ENCODE assay signal across 30 cellular contexts in the genomic region with DNA sequence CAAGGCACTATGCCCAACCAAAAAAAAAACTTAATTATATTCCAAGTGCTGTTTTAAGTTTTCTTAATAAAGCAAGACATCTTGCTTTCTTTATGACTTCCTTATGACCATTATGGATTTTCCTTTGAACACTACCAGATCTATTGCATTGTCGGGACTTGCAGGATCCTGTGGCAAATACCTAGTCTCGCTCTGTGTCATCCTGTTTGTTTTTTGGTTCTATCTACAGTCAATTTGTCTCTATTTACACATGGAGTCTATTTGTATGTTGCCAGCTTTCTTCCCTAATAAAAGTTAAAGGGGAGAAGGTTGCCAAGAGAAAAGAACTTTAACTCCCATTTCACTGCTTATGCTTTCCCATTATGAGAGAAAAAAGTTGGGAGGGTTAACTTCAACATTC. TPM values are rescaled to one million over a fixed set of nuclear protein-coding genes. Genes with fewer than 3 reads are reported as not detected.
A peak's percentile ranks its signal among the peaks of the same experiment; 100 is the strongest.
DNase-seq lines count a peak whose midpoint lies in the region; ATAC-seq, FAIRE-seq and TF ChIP-seq lines count a peak whose summit lies in the region.
"Had no signal": no experiment of that assay in that cellular context is flagged by ENCODE, and none has a peak within 500 bp of the region (broad histone marks: within the 10 kb centered on the region; RNA-seq: fewer than 3 reads in every experiment).

No MANE protein-coding gene starts in this region.

- peaks cover 79% of the 10 kb centered on the region for H3K36me3 Mint-ChIP-seq in stimulated activated naive CD8-positive, alpha-beta T cell treated with anti-CD3 and anti-CD28 coated beads, Interleukin-15, Interleukin-2, amounts not matched to agents 100 ng/mL and 50 ng/mL, for 24 hours (ENCODE audit: low read depth)
- peaks cover 56% of the 10 kb centered on the region for H3K36me3 Mint-ChIP-seq in T-cell

- POLR2A ChIA-PET in T-cell (lab: Charles Lee): no interaction called here

- peaks cover 5% of the 10 kb centered on the region for H3K36me3 ChIP-seq in bronchial epithelial cell (ENCODE audit: control insufficient read depth, insufficient read depth, low read length)

- no peak for FAIRE-seq in bronchial epithelial cell (lab: Jason Lieb, UNC)
- FAIRE-seq: endothelial cell of umbilical vein had no signal

- CTCF ChIA-PET in T-cell (lab: Charles Lee): interaction anchor here in 1 of 2 donors (0.6 kb wide), 1 partner anchor 18 kb away, joined by 3 read pairs; no protein-coding TSS in a partner anchor

- peaks cover 47% of the 10 kb centered on the region for H3K4me1 Mint-ChIP-seq in stimulated activated naive CD8-positive, alpha-beta T cell treated with anti-CD3 and anti-CD28 coated beads, Interleukin-15, Interleukin-2, amounts not matched to agents 100 ng/mL and 50 ng/mL, for 24 hours (ENCODE audit: low read depth)
- H3K4me1 Mint-ChIP-seq in T-cell: peaks cover 32 to 67% (median 59%) of the 10 kb centered on the region in 3 donors

- no peak overlapping the region for H3K4me3 ChIP-seq in bronchial epithelial cell (ENCODE audit: low read depth, low read length)
- H3K4me3 ChIP-seq: BLaER1, mucosa of descending colon, Peyer's patch, sigmoid colon, thyroid gland had no signal

- H3K27ac Mint-ChIP-seq in stimulated activated naive CD8-positive, alpha-beta T cell treated with anti-CD3 and anti-CD28 coated beads, Interleukin-15, Interleukin-2, amounts not matched to agents 100 ng/mL and 50 ng/mL, for 24 hours: peak overlapping the region; percentile 18
- peak overlapping the region; percentile 34 to 37 for H3K27ac Mint-ChIP-seq in T-cell
- H3K27ac Mint-ChIP-seq: natural killer cell treated with Interleukin-12 subunit alpha and Interleukin-12 subunit beta and Interleukin-15 and Interleukin-18, amount 100 ng/mL, for 72 hours had no signal

- no peaks in the 10 kb centered on the region for H3K9me3 Mint-ChIP-seq in stimulated activated naive CD8-positive, alpha-beta T cell treated with anti-CD3 and anti-CD28 coated beads, Interleukin-15, Interleukin-2, amounts not matched to agents 100 ng/mL and 50 ng/mL, for 24 hours
- no peaks in the 10 kb centered on the region for H3K9me3 Mint-ChIP-seq in T-cell
- H3K9me3 Mint-ChIP-seq: brain; natural killer cell treated with Interleukin-12 subunit alpha and Interleukin-12 subunit beta and Interleukin-15 and Interleukin-18, amount 100 ng/mL, for 72 hours had no signal

- DNase-seq in stimulated activated naive CD8-positive, alpha-beta T cell treated with anti-CD3 and anti-CD28 coated beads, Interleukin-15, Interleukin-2, amounts not matched to agents 100 U/mL and 50 U/mL, for 24 hours: no peak
- DNase-seq in T-cell (no peak), bronchial epithelial cell (ENCODE audit: low read depth) (peak; percentile 63)
- DNase-seq: activated CD4-positive, alpha-beta T cell treated with anti-CD3 and anti-CD28 coated beads, Interleukin-2, amount 50 U/mL, for 4 hours; activated gamma-delta T cell; amniotic stem cell; DMS79; GF-D8; left colon; mammary epithelial cell; mucosa of descending colon; NCI-H1092; NCI-H1694 treated with DMSO at 0.1 percent for 48 hours; NCI-H82; Peyer's patch; SHP77 treated with DMSO at 0.1 percent for 48 hours; sigmoid colon; stimulated activated CD4-positive, alpha-beta T cell treated with anti-CD3 and anti-CD28 coated beads, Interleukin-12 subunit alpha, Interleukin-12 subunit beta, amount 100 ng/mL, for 4 hours; stimulated activated CD4-positive, alpha-beta T cell treated with anti-CD3 and anti-CD28 coated beads, Interleukin-2, amount 100 ng/mL, for 48 hours; T1000; thyroid gland; WERI-Rb-1 had no signal

- no peak for TF ChIP-seq CTCF in bronchial epithelial cell (IDR thresholded peaks at IDR 0.05; ENCODE audit: insufficient read depth, low read length, severe bottlenecking)

- no peak for ATAC-seq in stimulated activated naive CD8-positive, alpha-beta T cell treated with anti-CD3 and anti-CD28 coated beads, Interleukin-15, Interleukin-2, amounts not matched to agents 100 U/mL and 50 U/mL, for 24 hours
- no peak for ATAC-seq in T-cell (replicated peaks in 1 of 4)
- ATAC-seq in HG03025 (IDR thresholded peaks at IDR 0.05; ENCODE audit: low FRiP score, unreplicated experiment): no peak
- ATAC-seq in HG03457 (IDR thresholded peaks at IDR 0.05; ENCODE audit: unreplicated experiment): no peak
- ATAC-seq in HG03521 (IDR thresholded peaks at IDR 0.05; ENCODE audit: unreplicated experiment): no peak
- ATAC-seq: left colon; mucosa of descending colon; natural killer cell treated with Interleukin-12 subunit alpha and Interleukin-12 subunit beta and Interleukin-15 and Interleukin-18, amount 100 ng/mL, for 72 hours had no signal

- H3K27me3 ChIP-seq in bronchial epithelial cell (ENCODE audit: control insufficient read depth, insufficient read depth, low read length): no peaks in the 10 kb centered on the region
- H3K27me3 ChIP-seq: BLaER1, Peyer's patch, sigmoid colon, thyroid gland had no signal

- peak overlapping the region; percentile 9 for H3K4me3 Mint-ChIP-seq in stimulated activated naive CD8-positive, alpha-beta T cell treated with anti-CD3 and anti-CD28 coated beads, Interleukin-15, Interleukin-2, amounts not matched to agents 100 ng/mL and 50 ng/mL, for 24 hours
- no peak overlapping the region for H3K4me3 Mint-ChIP-seq in T-cell
- H3K4me3 Mint-ChIP-seq: brain; natural killer cell treated with Interleukin-12 subunit alpha and Interleukin-12 subunit beta and Interleukin-15 and Interleukin-18, amount 100 ng/mL, for 72 hours had no signal

- no peaks in the 10 kb centered on the region for H3K27me3 Mint-ChIP-seq in stimulated activated naive CD8-positive, alpha-beta T cell treated with anti-CD3 and anti-CD28 coated beads, Interleukin-15, Interleukin-2, amounts not matched to agents 100 ng/mL and 50 ng/mL, for 24 hours
- H3K27me3 Mint-ChIP-seq in T-cell: no peaks in the 10 kb centered on the region
- H3K27me3 Mint-ChIP-seq: natural killer cell treated with Interleukin-12 subunit alpha and Interleukin-12 subunit beta and Interleukin-15 and Interleukin-18, amount 100 ng/mL, for 72 hours had no signal

RNA-seq across cellular contexts. Expression of gene HINT1, which starts 4.9 kb away (rescaled TPM):
- 100 to 1,000 TPM; 204 to 240 (median 238) TPM for total RNA-seq in T-cell
- 344 and 399 TPM in 2 replicates for total RNA-seq in bronchial epithelial cell

RNA-seq across cellular contexts. Expression of gene LYRM7, which starts 10.6 kb away (rescaled TPM):
- total RNA-seq in T-cell: 10 to 100 TPM in 3 of 5 donors, 1 to 10 TPM in 2; 7.5 to 17.0 (median 12.9) TPM
- total RNA-seq in bronchial epithelial cell: 6.6 and 8.1 TPM in 2 replicates
